10 cellular contexts compared by ENCODE assay signal in the genomic region with DNA sequence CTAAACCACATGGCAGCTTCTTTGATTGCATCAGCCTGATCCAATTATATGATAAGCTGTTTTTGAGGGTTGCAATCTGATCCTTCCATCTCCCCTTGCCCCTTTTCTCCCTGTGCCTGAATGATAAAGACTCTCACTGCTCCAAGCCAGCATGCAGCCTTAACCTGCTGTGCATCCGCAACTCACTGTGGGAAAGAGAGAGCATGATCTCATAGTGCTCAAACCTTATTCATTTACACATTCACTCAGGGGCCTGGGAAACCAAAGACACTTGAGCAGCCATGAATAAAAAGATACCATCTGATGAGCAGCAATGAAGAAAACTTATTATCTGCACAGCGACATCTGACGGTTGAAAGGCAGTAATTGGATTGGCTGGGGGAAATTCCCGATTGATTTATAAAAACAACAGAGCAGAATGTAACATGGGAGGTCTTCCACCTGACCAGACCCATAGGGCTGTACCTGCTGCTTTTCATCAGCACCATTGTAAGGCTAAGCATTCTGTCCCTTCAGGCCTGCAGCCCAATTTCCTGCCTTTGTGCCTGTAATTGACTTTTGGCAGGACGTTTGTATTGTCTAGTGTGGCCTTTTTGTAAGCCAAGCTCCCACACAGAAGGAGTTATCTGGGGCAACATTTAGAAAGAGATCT.
A peak's percentile ranks its signal among the peaks of the same experiment; 100 is the strongest.
DNase-seq lines count a peak whose midpoint lies in the region.
"Had no signal": no experiment of that assay in that cellular context is flagged by ENCODE, and none has a peak within 500 bp of the region (broad histone marks: within the 10 kb centered on the region; RNA-seq: fewer than 3 reads in every experiment).

No MANE protein-coding gene starts in this region.

- H3K9me3 ChIP-seq in SK-N-MC (ENCODE audit: low read depth, low read length) (no peaks in the 10 kb centered on the region), stomach smooth muscle (ENCODE audit: control insufficient read depth in 2 of 2, low read length in 2 of 2) (no peaks in the 10 kb centered on the region)

- peaks cover 50% of the 10 kb centered on the region for H3K4me1 ChIP-seq in stomach smooth muscle (ENCODE audit: control insufficient read depth, insufficient read depth, low read length)

- H3K27ac ChIP-seq in SK-N-MC (peak overlapping the region; percentile 56), stomach smooth muscle (ENCODE audit: low read length) (peak overlapping the region; percentile 50)

- DNase-seq in NCI-H1436 (lab: John Stamatoyannopoulos, UW) (peak; percentile 61), NCI-H1436 treated with DMSO at 0.1 percent for 48 hours (lab: John Stamatoyannopoulos, UW) (no peak), SK-N-MC (ENCODE audit: low read depth, low spot score) (peak; percentile 22), iPS DF 4.7 (ENCODE audit: extremely low read depth, low spot score) (peak; percentile 71), NCI-H1092 treated with DMSO at 0.1 percent for 48 hours (lab: John Stamatoyannopoulos, UW) (no peak), NK-92 (lab: John Stamatoyannopoulos, UW; ENCODE audit: unreplicated experiment) (no peak)
- DNase-seq in stimulated activated CD4-positive, alpha-beta T cell treated with anti-CD3 and anti-CD28 coated beads, Interleukin-1b, Interleukin-23, amount 100 ng/mL, for 48 hours: no peak
- DNase-seq: ACHN; activated T-cell treated with anti-CD3 and anti-CD28 coated beads, Interleukin-2, amount 50 U/mL, for 4 hours had no signal

- H3K4me3 ChIP-seq in SK-N-MC: no peak overlapping the region
- H3K4me3 ChIP-seq in stomach smooth muscle (ENCODE audit: low read length in 2 of 2): peak overlapping the region in 1 of 2 donors; percentile 22

- H3K9ac ChIP-seq in SK-N-MC (ENCODE audit: insufficient read length): no peak overlapping the region
- no peak overlapping the region for H3K9ac ChIP-seq in stomach smooth muscle (ENCODE audit: low read length in 2 of 2)

- H3K27me3 ChIP-seq in stomach smooth muscle (ENCODE audit: control insufficient read depth in 1 of 2, insufficient read depth in 2 of 2, low read length in 2 of 2): no peaks in the 10 kb centered on the region

- no peaks in the 10 kb centered on the region for H3K36me3 ChIP-seq in SK-N-MC (ENCODE audit: insufficient read depth, low read length)
- H3K36me3 ChIP-seq in stomach smooth muscle (ENCODE audit: control insufficient read depth in 2 of 2, insufficient read depth in 2 of 2, low read length in 2 of 2): no peaks in the 10 kb centered on the region

Comparison
In these comparisons a context has a peak if more than half of its experiments do, and no peak if none do; other contexts are left out.
1. DNase-seq: peak in NCI-H1436 (single experiment), SK-N-MC (single experiment) and iPS DF 4.7 (single experiment); none in NCI-H1436 treated with DMSO at 0.1 percent for 48 hours (single experiment), stimulated activated CD4-positive, alpha-beta T cell treated with anti-CD3 and anti-CD28 coated beads, Interleukin-1b, Interleukin-23, amount 100 ng/mL, for 48 hours (single experiment), NCI-H1092 treated with DMSO at 0.1 percent for 48 hours (single experiment) and NK-92 (single experiment).